In the genomic region with DNA sequence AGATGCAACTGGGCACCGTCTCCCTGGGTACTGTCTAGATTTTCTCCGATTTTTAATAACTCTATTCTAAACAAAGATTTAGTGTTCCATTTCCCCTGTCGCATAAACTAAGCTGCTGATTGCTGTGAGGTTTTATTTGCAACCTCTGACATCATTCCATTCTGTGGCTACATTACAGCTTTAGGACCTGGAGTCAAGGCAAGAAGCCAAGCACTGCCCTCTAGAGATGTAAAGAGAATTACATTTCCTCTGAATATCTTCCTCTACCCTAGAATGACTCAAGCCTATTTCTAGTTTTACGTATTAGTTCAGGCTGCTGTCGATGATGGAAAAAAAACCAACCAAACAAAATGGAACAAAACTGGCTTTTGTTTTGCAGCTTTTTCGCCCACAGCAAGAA, we compare ENCODE assay signal across 8 cellular contexts.
DNase-seq lines count a peak whose midpoint lies in the region; TF ChIP-seq lines count a peak whose summit lies in the region.

No MANE protein-coding gene starts in this region.

- in situ Hi-C loops in astrocyte of the spinal cord (cut with HindIII; ENCODE audit: low sequenced_read_pairs) = no loop called here

- H3K36me3 ChIP-seq in H7 (replicated peaks; ENCODE audit: control insufficient read depth, insufficient read depth, low read length) = no peaks in the 10 kb centered on the region

- H3K9me3 Mint-ChIP-seq in activated CD4-positive, alpha-beta memory T cell treated with anti-CD3 and anti-CD28 coated beads for 36 hours = no peaks in the 10 kb centered on the region

- H3K4me3 ChIP-seq in H7 (ENCODE audit: insufficient read depth, low read depth, low read length) = no peak overlapping the region
- H3K4me3 ChIP-seq in astrocyte of the spinal cord (ENCODE audit: low read depth, low read length) = no peak overlapping the region

- H3K27ac Mint-ChIP-seq in activated CD4-positive, alpha-beta memory T cell treated with anti-CD3 and anti-CD28 coated beads for 36 hours = no peak overlapping the region

- intact Hi-C loops in activated CD4-positive, alpha-beta memory T cell treated with anti-CD3 and anti-CD28 coated beads for 36 hours (cut with micrococcal nuclease) = no loop called here

- CTCF ChIA-PET in activated CD4-positive, alpha-beta memory T cell treated with anti-CD3 and anti-CD28 coated beads for 36 hours (lab: Charles Lee) = no interaction called here

- DNase-seq in COR-L47 (lab: John Stamatoyannopoulos, UW) (peak; percentile 25), H7 (peak; percentile 41), NCI-H1092 (lab: John Stamatoyannopoulos, UW) (peak; percentile 5), astrocyte of the spinal cord (ENCODE audit: low read depth, low spot score) (peak; percentile 4), NCI-H187 (lab: John Stamatoyannopoulos, UW) (no peak), cerebellar nuclear complex (lab: John Stamatoyannopoulos, UW) (no peak)
- no peak for DNase-seq in activated CD4-positive, alpha-beta memory T cell treated with anti-CD3 and anti-CD28 coated beads for 36 hours
- no peak for DNase-seq in activated CD4-positive, alpha-beta T cell treated with anti-CD3 and anti-CD28 coated beads for 4 hours

- H3K36me3 Mint-ChIP-seq in activated CD4-positive, alpha-beta memory T cell treated with anti-CD3 and anti-CD28 coated beads for 36 hours = no peaks in the 10 kb centered on the region

- peaks cover 2% of the 10 kb centered on the region for H3K27me3 Mint-ChIP-seq in activated CD4-positive, alpha-beta memory T cell treated with anti-CD3 and anti-CD28 coated beads for 36 hours

- no peaks in the 10 kb centered on the region for H3K27me3 ChIP-seq in H7 (ENCODE audit: control insufficient read depth, insufficient read depth, low read length)

- POLR2A ChIA-PET in activated CD4-positive, alpha-beta memory T cell treated with anti-CD3 and anti-CD28 coated beads for 36 hours (lab: Charles Lee) = no interaction called here

- H3K4me3 Mint-ChIP-seq in activated CD4-positive, alpha-beta memory T cell treated with anti-CD3 and anti-CD28 coated beads for 36 hours = no peak overlapping the region

- no peak for TF ChIP-seq CTCF in astrocyte of the spinal cord (IDR thresholded peaks at IDR 0.05; ENCODE audit: low read depth, low read length)

- no peaks in the 10 kb centered on the region for H3K4me1 Mint-ChIP-seq in activated CD4-positive, alpha-beta memory T cell treated with anti-CD3 and anti-CD28 coated beads for 36 hours (ENCODE audit: low read depth)

Comparison
In these comparisons a context has a peak if more than half of its experiments do, and no peak if none do; other contexts are left out.
1. DNase-seq: peak in COR-L47 (single experiment), H7 (single experiment), NCI-H1092 (single experiment) and astrocyte of the spinal cord (single experiment); none in activated CD4-positive, alpha-beta memory T cell treated with anti-CD3 and anti-CD28 coated beads for 36 hours (single experiment), activated CD4-positive, alpha-beta T cell treated with anti-CD3 and anti-CD28 coated beads for 4 hours (0 of 2), NCI-H187 (0 of 2) and cerebellar nuclear complex (0 of 2).